ENCODE assay signal across 11 cellular contexts in the genomic region with DNA sequence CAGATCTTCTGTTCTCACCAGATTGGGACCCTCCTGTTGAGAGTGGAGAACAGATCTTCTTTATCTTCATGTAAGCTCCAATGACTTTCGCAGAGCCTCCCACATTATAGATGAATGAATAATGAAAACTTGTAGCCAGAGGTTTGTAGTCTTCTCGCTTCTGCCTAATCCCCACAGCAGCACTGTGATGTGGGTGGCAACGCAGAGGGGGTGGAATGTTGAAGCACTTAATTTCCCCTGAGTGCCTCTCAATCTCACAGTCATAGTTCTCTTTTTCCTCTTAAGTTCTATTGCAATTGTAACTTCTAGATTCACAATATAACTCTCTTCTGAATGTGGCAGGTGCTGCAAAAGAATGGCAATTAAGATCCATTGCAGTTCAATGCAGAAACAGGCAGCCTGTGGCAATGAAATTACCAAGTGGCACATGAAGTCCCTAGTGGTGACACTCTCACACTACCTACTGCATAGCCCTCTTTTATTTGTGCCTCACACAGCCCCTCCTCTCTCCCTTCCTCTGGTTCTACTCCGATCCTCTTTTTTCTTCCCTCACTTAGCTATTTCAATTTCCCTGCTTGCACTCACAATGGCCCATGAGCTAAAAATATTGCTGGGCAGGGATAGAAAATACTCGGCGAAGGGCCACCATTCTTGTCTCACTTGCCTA.
A peak's percentile ranks its signal among the peaks of the same experiment; 100 is the strongest.
DNase-seq lines count a peak whose midpoint lies in the region; ATAC-seq, FAIRE-seq and TF ChIP-seq lines count a peak whose summit lies in the region.
"Had no signal": no experiment of that assay in that cellular context is flagged by ENCODE, and none has a peak within 500 bp of the region (broad histone marks: within the 10 kb centered on the region; RNA-seq: fewer than 3 reads in every experiment).

No MANE protein-coding gene starts in this region.

- H3K4me1 ChIP-seq in HepG2 (ENCODE audit: insufficient read depth, low read length) (no peaks in the 10 kb centered on the region), right lobe of liver (no peaks in the 10 kb centered on the region), upper lobe of right lung (no peaks in the 10 kb centered on the region)
- H3K4me1 ChIP-seq: BLaER1 treated with 17β-estradiol and CSF1 and Interleukin-3, amounts not matched to agents 10 nM and 100 nM; psoas muscle had no signal

- H3K4me1 Mint-ChIP-seq in chondrocyte (ENCODE audit: low read depth): peaks cover 8% of the 10 kb centered on the region
- no peaks in the 10 kb centered on the region for H3K4me1 Mint-ChIP-seq in T-helper 2 cell treated with Interferon-gamma antibody and Interleukin-4, amounts not matched to agents 5 μg/mL and 100 μg/mL, for 36 hours (ENCODE audit: low read depth)

- 6% methylated on average over 6 of the region's 6 CpGs for WGBS in HepG2 (ENCODE audit: low lambda C conversion rate)
- WGBS in right lobe of liver (ENCODE audit: insufficient coverage, low coverage, low lambda C conversion rate, missing lambda C conversion rate): 57% methylated on average over 6 of the region's 6 CpGs

- TF ChIP-seq EP300 in HepG2 (IDR thresholded peaks at IDR 0.05; ENCODE audit: low read depth in 2 of 2, low read length in 2 of 2): no peak
- TF ChIP-seq EP300 in HepG2 (CRISPR knock-in tag; IDR thresholded peaks at IDR 0.05; ENCODE audit: borderline replicate concordance): no peak

- in situ Hi-C loops in HepG2 (cut with HindIII; ENCODE audit: extremely low pct_ligation_motif_present, low pct_unique_long_range_greater_than_20kb): no loop called here

- H3K27ac Mint-ChIP-seq in chondrocyte (ENCODE audit: unreplicated experiment): no peak overlapping the region
- H3K27ac Mint-ChIP-seq in T-helper 2 cell treated with Interferon-gamma antibody and Interleukin-4, amounts not matched to agents 5 μg/mL and 100 μg/mL, for 36 hours: no peak overlapping the region
- H3K27ac Mint-ChIP-seq: activated CD8-positive, alpha-beta T cell treated with anti-CD3 and anti-CD28 coated beads, Interleukin-2, amount 10 ng/mL, durations not matched to agents 7 days and 5 days had no signal

- no peak overlapping the region for H3K4me2 ChIP-seq in HepG2 (ENCODE audit: low read depth, low read length)
- H3K4me2 ChIP-seq: BLaER1 treated with 17β-estradiol and CSF1 and Interleukin-3, amounts not matched to agents 10 nM and 100 nM had no signal

- peaks cover 10% of the 10 kb centered on the region for H3K27me3 Mint-ChIP-seq in chondrocyte (ENCODE audit: low read depth)
- H3K27me3 Mint-ChIP-seq in T-helper 2 cell treated with Interferon-gamma antibody and Interleukin-4, amounts not matched to agents 5 μg/mL and 100 μg/mL, for 36 hours (ENCODE audit: low read depth): no peaks in the 10 kb centered on the region

- H3K36me3 ChIP-seq in HepG2 (replicated peaks in 1 of 2; ENCODE audit: control insufficient read depth in 1 of 2, insufficient read depth in 2 of 2, low read length in 2 of 2) (no peaks in the 10 kb centered on the region), right lobe of liver (no peaks in the 10 kb centered on the region), upper lobe of right lung (no peaks in the 10 kb centered on the region)
- H3K36me3 ChIP-seq: BLaER1 treated with 17β-estradiol and CSF1 and Interleukin-3, amounts not matched to agents 10 nM and 100 nM had no signal

- H3K9ac ChIP-seq in HepG2 (ENCODE audit: insufficient read depth, low read depth, low read length): no peak overlapping the region
- H3K9ac ChIP-seq: BLaER1 treated with 17β-estradiol and CSF1 and Interleukin-3, amounts not matched to agents 10 nM and 100 nM had no signal

- H3K79me2 ChIP-seq in HepG2 (ENCODE audit: insufficient read depth, low read length): no peaks in the 10 kb centered on the region

- no TSS peak for BruUV-seq in HepG2 (replicated peaks; lab: Mats Ljungman, UMichigan)

- H3K27ac ChIP-seq in HepG2 (ENCODE audit: extremely low read length, insufficient read depth, low read length) (no peak overlapping the region), right lobe of liver (no peak overlapping the region), upper lobe of right lung (no peak overlapping the region)
- H3K27ac ChIP-seq: BLaER1 treated with 17β-estradiol and CSF1 and Interleukin-3, amounts not matched to agents 10 nM and 100 nM; psoas muscle had no signal

- H3K27me3 ChIP-seq in HepG2 (ENCODE audit: control insufficient read depth in 1 of 2, insufficient read depth in 2 of 2, low read length in 2 of 2) (no peaks in the 10 kb centered on the region), right lobe of liver (no peaks in the 10 kb centered on the region), upper lobe of right lung (no peaks in the 10 kb centered on the region)
- H3K27me3 ChIP-seq: BLaER1 treated with 17β-estradiol and CSF1 and Interleukin-3, amounts not matched to agents 10 nM and 100 nM had no signal

- CTCF ChIA-PET in HepG2 (lab: Yijun Ruan, JAX; ENCODE audit: low intra/inter-chr PET ratio, low total read pairs): no interaction called here

- peak; percentile 2 for DNase-seq in HepG2 (ENCODE audit: low spot score)
- no peak for DNase-seq in right lobe of liver
- peak; percentile 31 for DNase-seq in NCI-H146 treated with DMSO at 0.1 percent for 48 hours (lab: John Stamatoyannopoulos, UW; ENCODE audit: unreplicated experiment)
- no peak for DNase-seq in chondrocyte (ENCODE audit: low spot score)
- DNase-seq in upper lobe of right lung: no peak
- DNase-seq in activated CD4-positive, CD25-positive, alpha-beta regulatory T cell (lab: John Stamatoyannopoulos, UW): no peak
- DNase-seq in T-helper 2 cell treated with Interferon-gamma antibody and Interleukin-4, amounts not matched to agents 5 μg/mL and 100 μg/mL, for 36 hours (ENCODE audit: low spot score): no peak
- DNase-seq in occipital lobe (lab: John Stamatoyannopoulos, UW): no peak
- DNase-seq: activated CD8-positive, alpha-beta T cell treated with anti-CD3 and anti-CD28 coated beads, Interleukin-2, amount 10 ng/mL, durations not matched to agents 7 days and 5 days; psoas muscle had no signal

- no peak overlapping the region for H3K4me3 ChIP-seq in HepG2 (replicated peaks in 1 of 3; ENCODE audit: insufficient read depth in 1 of 3, low read depth in 2 of 3, low read length in 3 of 3)
- no peak overlapping the region for H3K4me3 ChIP-seq in right lobe of liver
- no peak overlapping the region for H3K4me3 ChIP-seq in upper lobe of right lung
- H3K4me3 ChIP-seq: BLaER1 treated with 17β-estradiol and CSF1 and Interleukin-3, amounts not matched to agents 10 nM and 100 nM; psoas muscle had no signal

- H3K9me3 ChIP-seq in HepG2 (ENCODE audit: low read length) (no peaks in the 10 kb centered on the region), right lobe of liver (no peaks in the 10 kb centered on the region), upper lobe of right lung (no peaks in the 10 kb centered on the region)
- H3K9me3 ChIP-seq: BLaER1 treated with 17β-estradiol and CSF1 and Interleukin-3, amounts not matched to agents 10 nM and 100 nM; psoas muscle had no signal

- TF ChIP-seq RAD21 in HepG2 (CRISPR knock-in tag; IDR thresholded peaks at IDR 0.05): no peak

- H3K9me3 Mint-ChIP-seq in chondrocyte (ENCODE audit: low read depth): peaks cover under 1% of the 10 kb centered on the region
- H3K9me3 Mint-ChIP-seq in T-helper 2 cell treated with Interferon-gamma antibody and Interleukin-4, amounts not matched to agents 5 μg/mL and 100 μg/mL, for 36 hours: no peaks in the 10 kb centered on the region

- intact Hi-C loops in HepG2 (cut with micrococcal nuclease; ENCODE audit: unreplicated experiment): loop anchor here (10.0 kb wide), 1 partner anchor 271 kb away; no protein-coding TSS in a partner anchor
- intact Hi-C loops in right lobe of liver (cut with DNase I): no loop called here
- intact Hi-C loops in upper lobe of right lung (cut with DNase I): no loop called here

- no peaks in the 10 kb centered on the region for H4K20me1 ChIP-seq in HepG2 (ENCODE audit: insufficient read depth, low read length)
- H4K20me1 ChIP-seq: BLaER1 treated with 17β-estradiol and CSF1 and Interleukin-3, amounts not matched to agents 10 nM and 100 nM had no signal

- TF ChIP-seq POLR2A in HepG2 (IDR thresholded peaks at IDR 0.05; ENCODE audit: insufficient read depth in 1 of 2, low read depth in 2 of 2, low read length in 2 of 2) (no peak), right lobe of liver (IDR thresholded peaks at IDR 0.05) (no peak)

- ATAC-seq in HepG2: peak; percentile 99
- no peak for ATAC-seq in right lobe of liver
- peak; percentile 50 for ATAC-seq in upper lobe of right lung
- ATAC-seq: activated CD8-positive, alpha-beta T cell treated with anti-CD3 and anti-CD28 coated beads, Interleukin-2, amount 10 ng/mL, durations not matched to agents 7 days and 5 days; psoas muscle had no signal

- no peak overlapping the region for H2AFZ ChIP-seq in HepG2 (ENCODE audit: low read length)

- no peak for TF ChIP-seq CTCF in HepG2 (CRISPR knock-in tag; IDR thresholded peaks at IDR 0.05)
- TF ChIP-seq CTCF in right lobe of liver (IDR thresholded peaks at IDR 0.05): no peak
- peak; percentile 43 for TF ChIP-seq CTCF in chondrocyte (IDR thresholded peaks at IDR 0.05)
- TF ChIP-seq CTCF in upper lobe of right lung (IDR thresholded peaks at IDR 0.05): no peak

- no peak overlapping the region for H3K4me3 Mint-ChIP-seq in chondrocyte (ENCODE audit: unreplicated experiment)
- H3K4me3 Mint-ChIP-seq in T-helper 2 cell treated with Interferon-gamma antibody and Interleukin-4, amounts not matched to agents 5 μg/mL and 100 μg/mL, for 36 hours: no peak overlapping the region
- H3K4me3 Mint-ChIP-seq: activated CD8-positive, alpha-beta T cell treated with anti-CD3 and anti-CD28 coated beads, Interleukin-2, amount 10 ng/mL, durations not matched to agents 7 days and 5 days had no signal

- POLR2A ChIA-PET in HepG2 (lab: Yijun Ruan, JAX): no interaction called here

- no peak for FAIRE-seq in HepG2 (lab: Jason Lieb, UNC)

- H3K36me3 Mint-ChIP-seq in chondrocyte (ENCODE audit: low read depth): no peaks in the 10 kb centered on the region
- H3K36me3 Mint-ChIP-seq in T-helper 2 cell treated with Interferon-gamma antibody and Interleukin-4, amounts not matched to agents 5 μg/mL and 100 μg/mL, for 36 hours (ENCODE audit: low read depth): no peaks in the 10 kb centered on the region

TF ChIP-seq in HepG2, 621 proteins besides CTCF, POLR2A, EP300 and RAD21:
- peak; percentile 41; the same call in 1 of the 2 replicates for TF ChIP-seq STAG1 (CRISPR knock-in tag; IDR thresholded peaks at IDR 0.05)
- TF ChIP-seq ZNF382 (CRISPR knock-in tag; IDR thresholded peaks at IDR 0.05; ENCODE audit: borderline replicate concordance): no peak
- TF ChIP-seq PRMT3 (CRISPR knock-in tag; IDR thresholded peaks at IDR 0.05; ENCODE audit: borderline replicate concordance, low read depth): no peak
- TF ChIP-seq CEBPG (CRISPR knock-in tag; IDR thresholded peaks at IDR 0.05): no peak

Comparison
In these comparisons a context has a peak if more than half of its experiments do, and no peak if none do; other contexts are left out.
1. ATAC-seq: peak in HepG2 (single experiment) and upper lobe of right lung (single experiment); none in right lobe of liver (0 of 4).
2. DNase-seq: peak in HepG2 (single experiment) and NCI-H146 treated with DMSO at 0.1 percent for 48 hours (single experiment); none in right lobe of liver (0 of 3), chondrocyte (single experiment), upper lobe of right lung (single experiment), activated CD4-positive, CD25-positive, alpha-beta regulatory T cell (0 of 4), T-helper 2 cell treated with Interferon-gamma antibody and Interleukin-4, amounts not matched to agents 5 μg/mL and 100 μg/mL, for 36 hours (single experiment) and occipital lobe (single experiment).